Comparison of ENCODE assay signal across 27 cellular contexts in genomic region chr17:73528679-73529078, GRCh38.
"Had no signal": no experiment of that assay in that cellular context is flagged by ENCODE, and none has a peak within 500 bp of the region (broad histone marks: within the 10 kb centered on the region; RNA-seq: fewer than 3 reads in every experiment).

No MANE protein-coding gene starts in this region.

- H2AFZ ChIP-seq: neural progenitor cell, parathyroid adenoma had no signal

- H3K36me3 ChIP-seq: neural progenitor cell, neutrophil, ovary, prostate gland, right atrium auricular region, stomach, thoracic aorta, thyroid gland, tibial nerve, upper lobe of left lung had no signal

- FAIRE-seq: urothelium cell line had no signal

- H3K9me3 ChIP-seq: neutrophil, ovary, prostate gland, right atrium auricular region, stomach, thoracic aorta, thyroid gland, tibial nerve, upper lobe of left lung had no signal

- H3K79me2 ChIP-seq: parathyroid adenoma had no signal

- H3K4me3 ChIP-seq: neural progenitor cell, ovary, prostate gland, right atrium auricular region, skin epidermis, stomach, thoracic aorta, thyroid gland, tibial nerve, upper lobe of left lung had no signal

- ATAC-seq: naive thymus-derived CD4-positive, alpha-beta T cell; sciatic nerve; stimulated activated effector memory CD8-positive, alpha-beta T cell treated with anti-CD3 and anti-CD28 coated beads, Interleukin-12 subunit alpha, Interleukin-12 subunit beta, amount 100 ng/mL, for 72 hours; stimulated activated naive B cell treated with anti-CD40 and anti-IgM and Interleukin-4, amounts not matched to agents 10 μg/mL and 1 μg/mL and 100 μg/mL, for 72 hours had no signal

- H3K4me1 ChIP-seq: parathyroid adenoma, prostate gland, stomach, thyroid gland, upper lobe of left lung had no signal

- H3K27me3 ChIP-seq: neural progenitor cell, neutrophil, ovary, right atrium auricular region, thyroid gland, tibial nerve, upper lobe of left lung had no signal

- H3K27ac ChIP-seq: neural progenitor cell, neutrophil, ovary, parathyroid adenoma, prostate gland, right atrium auricular region, skin epidermis, stomach, thoracic aorta, thyroid gland, tibial nerve, upper lobe of left lung had no signal

- H3K9ac ChIP-seq: neural progenitor cell, parathyroid adenoma had no signal

- DNase-seq: naive thymus-derived CD4-positive, alpha-beta T cell; natural killer cell; nucleus accumbens; ovary; posterior cingulate gyrus; retina; stimulated activated CD4-positive, alpha-beta T cell treated with anti-CD3 and anti-CD28 coated beads, Interleukin-15, amount 100 ng/mL, for 24 hours; stimulated activated CD4-positive, alpha-beta T cell treated with anti-CD3 and anti-CD28 coated beads, Interleukin-2, amount 100 ng/mL, for 24 hours; stimulated activated CD4-positive, alpha-beta T cell treated with anti-CD3 and anti-CD28 coated beads, Interleukin-2, amount 100 ng/mL, for 48 hours; stimulated activated CD4-positive, alpha-beta T cell treated with anti-CD3 and anti-CD28 coated beads, Interleukin-4, amount 100 ng/mL, for 24 hours; stimulated activated naive B cell treated with anti-CD40 and anti-IgM and Interleukin-4, amounts not matched to agents 10 μg/mL and 1 μg/mL and 100 μg/mL, for 72 hours; stimulated activated naive CD4-positive, alpha-beta T cell treated with Interleukin-2 at 50 U/mL for 16 hours; stomach; thyroid gland; trophoblast cell; upper lobe of left lung had no signal

- H3K4me2 ChIP-seq: neural progenitor cell had no signal
